In genomic region chr13:40082644-40083043, GRCh38 we compare ENCODE assay signal across 28 cellular contexts.
DNase-seq lines count a peak whose midpoint lies in the region; ATAC-seq and TF ChIP-seq lines count a peak whose summit lies in the region.
"Had no signal": no experiment of that assay in that cellular context is flagged by ENCODE, and none has a peak within 500 bp of the region (broad histone marks: within the 10 kb centered on the region; RNA-seq: fewer than 3 reads in every experiment).

No MANE protein-coding gene starts in this region.

- H2AFZ ChIP-seq in OCI-LY7 (ENCODE audit: low read length), result no peak overlapping the region
- H2AFZ ChIP-seq: parathyroid adenoma had no signal

- H4K20me1 ChIP-seq in OCI-LY7 (ENCODE audit: insufficient read depth, low read length), result no peaks in the 10 kb centered on the region

- H3K9me3 Mint-ChIP-seq in chondrocyte (ENCODE audit: low read depth), result peaks cover 7% of the 10 kb centered on the region
- H3K9me3 Mint-ChIP-seq: activated B cell treated with CpG ODN at 0.5 μM for 24 hours; activated CD8-positive, alpha-beta T cell treated with anti-CD3 and anti-CD28 coated beads for 36 hours; activated naive CD4-positive, alpha-beta T cell treated with anti-CD3 and anti-CD28 coated beads for 36 hours; naive thymus-derived CD8-positive, alpha-beta T cell had no signal

- no peaks in the 10 kb centered on the region for H3K9me2 ChIP-seq in OCI-LY7 (ENCODE audit: insufficient read depth, low read length)

- intact Hi-C loops in OCI-LY7 (cut with micrococcal nuclease; ENCODE audit: unreplicated experiment), result no loop called here
- intact Hi-C loops in left lung (cut with DNase I), result no loop called here

- TF ChIP-seq CTCF in OCI-LY7 (conservative IDR thresholded peaks at IDR 0.05; ENCODE audit: low read length) (0 out of 2 replicates have a peak, but pooled peaks have one; percentile 23), chondrocyte (IDR thresholded peaks at IDR 0.05) (peak; percentile 46), left lung (IDR thresholded peaks at IDR 0.05) (no peak)

- H3K27me3 ChIP-seq in left lung, result no peaks in the 10 kb centered on the region
- H3K27me3 ChIP-seq: tibial nerve had no signal

- H3K4me1 ChIP-seq in OCI-LY7 (ENCODE audit: insufficient read depth, low read length, poor library complexity, severe bottlenecking) (no peaks in the 10 kb centered on the region), left lung (peaks cover 0 to 4% of the 10 kb centered on the region in 2 donors)
- H3K4me1 ChIP-seq: parathyroid adenoma had no signal

- no peaks in the 10 kb centered on the region for H3K9me3 ChIP-seq in OCI-LY7 (ENCODE audit: low read length)
- H3K9me3 ChIP-seq in left lung, result no peaks in the 10 kb centered on the region
- H3K9me3 ChIP-seq: tibial nerve had no signal

- peak overlapping the region; percentile 55 for H3K27ac Mint-ChIP-seq in chondrocyte (ENCODE audit: unreplicated experiment)
- H3K27ac Mint-ChIP-seq: activated B cell treated with CpG ODN at 0.5 μM for 24 hours; activated CD8-positive, alpha-beta T cell treated with anti-CD3 and anti-CD28 coated beads for 36 hours; activated naive CD4-positive, alpha-beta T cell treated with anti-CD3 and anti-CD28 coated beads for 36 hours; CD4-positive, alpha-beta memory T cell; H9; immature natural killer cell; naive thymus-derived CD8-positive, alpha-beta T cell had no signal

- no peaks in the 10 kb centered on the region for H3K79me2 ChIP-seq in OCI-LY7 (ENCODE audit: insufficient read depth, low read depth, low read length)
- H3K79me2 ChIP-seq: parathyroid adenoma had no signal

- H3K27me3 Mint-ChIP-seq in chondrocyte (ENCODE audit: low read depth), result no peaks in the 10 kb centered on the region
- H3K27me3 Mint-ChIP-seq: activated B cell treated with CpG ODN at 0.5 μM for 24 hours; activated CD8-positive, alpha-beta T cell treated with anti-CD3 and anti-CD28 coated beads for 36 hours; CD4-positive, alpha-beta memory T cell; naive thymus-derived CD8-positive, alpha-beta T cell had no signal

- H3K4me3 ChIP-seq in OCI-LY7 (ENCODE audit: low read depth, low read length, poor library complexity, severe bottlenecking) (no peak overlapping the region), left lung (no peak overlapping the region)
- H3K4me3 ChIP-seq: coronary artery, skin epidermis, tibial nerve had no signal

- POLR2A ChIA-PET in OCI-LY7 (lab: Charles Lee), result no interaction called here

- H3K36me3 ChIP-seq in OCI-LY7 (ENCODE audit: insufficient read depth, low read length) (no peaks in the 10 kb centered on the region), left lung (no peaks in the 10 kb centered on the region)
- H3K36me3 ChIP-seq: tibial nerve had no signal

- peaks cover 10% of the 10 kb centered on the region for H3K4me1 Mint-ChIP-seq in chondrocyte (ENCODE audit: low read depth)
- H3K4me1 Mint-ChIP-seq: CD4-positive, alpha-beta memory T cell; immature natural killer cell had no signal

- no peak overlapping the region for H3K4me2 ChIP-seq in OCI-LY7 (ENCODE audit: low read length)

- H3K27ac ChIP-seq in OCI-LY7 (ENCODE audit: low read depth, low read length, poor library complexity, severe bottlenecking) (no peak overlapping the region), left lung (peak overlapping the region in 1 of 2 donors; percentile 25)
- H3K27ac ChIP-seq: parathyroid adenoma, skin epidermis had no signal

- CTCF ChIA-PET in OCI-LY7 (lab: Charles Lee; ENCODE audit: unreplicated experiment), result no interaction called here

- DNase-seq in OCI-LY7 (ENCODE audit: low spot score) (no peak), chondrocyte (ENCODE audit: low spot score) (no peak), left lung (no peak), renal cortical epithelial cell (ENCODE audit: low read depth) (peak; percentile 58), AG20443 (ENCODE audit: low spot score) (no peak)
- no peak for DNase-seq in activated CD4-positive, CD25-positive, alpha-beta regulatory T cell (lab: John Stamatoyannopoulos, UW)
- DNase-seq: activated B cell treated with CpG ODN at 0.5 μM for 24 hours; activated CD8-positive, alpha-beta T cell treated with anti-CD3 and anti-CD28 coated beads for 36 hours; activated naive CD4-positive, alpha-beta T cell treated with anti-CD3 and anti-CD28 coated beads for 36 hours; activated T-cell treated with anti-CD3 and anti-CD28 coated beads, Interleukin-2, amount 50 U/mL, for 1 hour; anterior cingulate cortex; CD4-positive, alpha-beta memory T cell; DMS153; foreskin fibroblast; H9; immature natural killer cell; naive thymus-derived CD8-positive, alpha-beta T cell; NCI-H1092 treated with DMSO at 0.1 percent for 48 hours; NCI-H2107; NCI-H524; stimulated activated CD4-positive, alpha-beta T cell treated with anti-CD3 and anti-CD28 coated beads, Interleukin-2, amount 100 ng/mL, for 48 hours; stimulated activated naive CD8-positive, alpha-beta T cell treated with anti-CD3 and anti-CD28 coated beads, Interleukin-15, Interleukin-2, amounts not matched to agents 100 U/mL and 50 U/mL, for 24 hours; T1000 had no signal

- H3K4me3 Mint-ChIP-seq in chondrocyte (ENCODE audit: unreplicated experiment), result no peak overlapping the region
- H3K4me3 Mint-ChIP-seq: activated B cell treated with CpG ODN at 0.5 μM for 24 hours; activated CD8-positive, alpha-beta T cell treated with anti-CD3 and anti-CD28 coated beads for 36 hours; activated naive CD4-positive, alpha-beta T cell treated with anti-CD3 and anti-CD28 coated beads for 36 hours; CD4-positive, alpha-beta memory T cell; H9; immature natural killer cell; naive thymus-derived CD8-positive, alpha-beta T cell had no signal

- H3K36me3 Mint-ChIP-seq in chondrocyte (ENCODE audit: low read depth), result no peaks in the 10 kb centered on the region
- H3K36me3 Mint-ChIP-seq: CD4-positive, alpha-beta memory T cell; immature natural killer cell had no signal

- BruUV-seq in OCI-LY7 (replicated peaks; lab: Mats Ljungman, UMichigan), result no TSS peak

- peak; percentile 57 for ATAC-seq in left lung
- ATAC-seq in SK-N-SH treated with all-trans-retinoic acid at 6 μM for 48 hours, result no peak
- ATAC-seq: activated CD8-positive, alpha-beta T cell treated with anti-CD3 and anti-CD28 coated beads for 36 hours; naive thymus-derived CD8-positive, alpha-beta T cell; stimulated activated naive CD8-positive, alpha-beta T cell treated with anti-CD3 and anti-CD28 coated beads, Interleukin-15, Interleukin-2, amounts not matched to agents 100 U/mL and 50 U/mL, for 24 hours had no signal

TF ChIP-seq in SK-N-SH treated with all-trans-retinoic acid at 6 μM for 48 hours, 23 proteins besides CTCF, POLR2A, EP300 and RAD21 (continues in another document):
- TF ChIP-seq ESRRG (CRISPR knock-in tag; IDR thresholded peaks at IDR 0.05) (no peak), CSRNP3 (CRISPR knock-in tag; IDR thresholded peaks at IDR 0.05) (no peak), ZC3H10 (CRISPR knock-in tag; IDR thresholded peaks at IDR 0.05) (no peak), OSR1 (CRISPR knock-in tag; IDR thresholded peaks at IDR 0.05) (no peak), POU6F1 (CRISPR knock-in tag; IDR thresholded peaks at IDR 0.05; ENCODE audit: borderline replicate concordance, low read depth) (no peak), BACH2 (CRISPR knock-in tag; IDR thresholded peaks at IDR 0.05; ENCODE audit: borderline replicate concordance) (no peak), ISL1 (CRISPR knock-in tag; IDR thresholded peaks at IDR 0.05) (no peak), ZNF565 (CRISPR knock-in tag; conservative IDR thresholded peaks at IDR 0.05; ENCODE audit: low read depth) (no peak), ARNTL (CRISPR knock-in tag; IDR thresholded peaks at IDR 0.05; ENCODE audit: borderline replicate concordance, low read depth) (no peak), PPARA (CRISPR knock-in tag; IDR thresholded peaks at IDR 0.05; ENCODE audit: borderline replicate concordance) (no peak), SNAI2 (CRISPR knock-in tag; IDR thresholded peaks at IDR 0.05) (no peak), RARB (CRISPR knock-in tag; IDR thresholded peaks at IDR 0.05) (no peak)

Comparison
In these comparisons a context has a peak if more than half of its experiments do, and no peak if none do; other contexts are left out.
1. CTCF ChIP-seq: peak in OCI-LY7 (single experiment) and chondrocyte (single experiment); none in left lung (0 of 2).